In genomic region chr5:90131734-90132133, GRCh38 we compare ENCODE assay signal across 11 cellular contexts.
DNase-seq lines count a peak whose midpoint lies in the region; ATAC-seq and TF ChIP-seq lines count a peak whose summit lies in the region.
"Had no signal": no experiment of that assay in that cellular context is flagged by ENCODE, and none has a peak within 500 bp of the region (broad histone marks: within the 10 kb centered on the region; RNA-seq: fewer than 3 reads in every experiment).

No MANE protein-coding gene starts in this region.

- no peak overlapping the region for H3K4me3 Mint-ChIP-seq in activated naive CD8-positive, alpha-beta T cell treated with anti-CD3 and anti-CD28 coated beads, Interleukin-2, amount 50 U/mL, for 24 hours
- H3K4me3 Mint-ChIP-seq in activated naive CD8-positive, alpha-beta T cell treated with anti-CD3 and anti-CD28 coated beads for 36 hours, result no peak overlapping the region
- H3K4me3 Mint-ChIP-seq: activated T-cell treated with anti-CD3 and anti-CD28 coated beads, Interleukin-2, amount 50 U/mL, for 72 hours had no signal

- H3K36me3 ChIP-seq in ascending aorta (no peaks in the 10 kb centered on the region), upper lobe of right lung (no peaks in the 10 kb centered on the region), PC-9 (ENCODE audit: low read depth) (no peaks in the 10 kb centered on the region)

- no peak for ATAC-seq in activated naive CD8-positive, alpha-beta T cell treated with anti-CD3 and anti-CD28 coated beads, Interleukin-2, amount 50 U/mL, for 24 hours
- peak; percentile 72 for ATAC-seq in HG03045 (IDR thresholded peaks at IDR 0.05; ENCODE audit: unreplicated experiment)
- ATAC-seq in upper lobe of right lung, result peak; percentile 14
- ATAC-seq: activated T-cell treated with anti-CD3 and anti-CD28 coated beads, Interleukin-2, amount 50 U/mL, for 72 hours had no signal

- H3K36me3 Mint-ChIP-seq in activated naive CD8-positive, alpha-beta T cell treated with anti-CD3 and anti-CD28 coated beads, Interleukin-2, amount 50 U/mL, for 24 hours (ENCODE audit: low read depth), result no peaks in the 10 kb centered on the region
- H3K36me3 Mint-ChIP-seq in activated naive CD8-positive, alpha-beta T cell treated with anti-CD3 and anti-CD28 coated beads for 36 hours, result no peaks in the 10 kb centered on the region

- no peak overlapping the region for H3K4me2 ChIP-seq in PC-9

- no TSS peak for BruUV-seq in PC-9 (replicated peaks; lab: Mats Ljungman, UMichigan)

- POLR2A ChIA-PET in PC-9 (lab: Charles Lee; ENCODE audit: unreplicated experiment), result no interaction called here

- H3F3A ChIP-seq in PC-9 (ENCODE audit: insufficient read depth, low read depth), result no peaks in the 10 kb centered on the region

- no peak for DNase-seq in activated naive CD8-positive, alpha-beta T cell treated with anti-CD3 and anti-CD28 coated beads, Interleukin-2, amount 50 U/mL, for 24 hours
- no peak for DNase-seq in activated naive CD8-positive, alpha-beta T cell treated with anti-CD3 and anti-CD28 coated beads for 36 hours
- DNase-seq in ascending aorta (ENCODE audit: low spot score in 2 of 2) (no peak), upper lobe of right lung (no peak), UCSD-AML1 (lab: John Stamatoyannopoulos, UW; ENCODE audit: unreplicated experiment) (no peak), PC-9 (no peak), NK-92 (lab: John Stamatoyannopoulos, UW; ENCODE audit: unreplicated experiment) (no peak)
- DNase-seq: ACHN; activated T-cell treated with anti-CD3 and anti-CD28 coated beads, Interleukin-2, amount 50 U/mL, for 72 hours had no signal

- no peaks in the 10 kb centered on the region for H3K4me1 Mint-ChIP-seq in activated naive CD8-positive, alpha-beta T cell treated with anti-CD3 and anti-CD28 coated beads, Interleukin-2, amount 50 U/mL, for 24 hours
- peaks cover 3% of the 10 kb centered on the region for H3K4me1 Mint-ChIP-seq in activated naive CD8-positive, alpha-beta T cell treated with anti-CD3 and anti-CD28 coated beads for 36 hours

- H3K4me3 ChIP-seq in ascending aorta (no peak overlapping the region), upper lobe of right lung (no peak overlapping the region), PC-9 (no peak overlapping the region)

- H3K9me2 ChIP-seq in PC-9 (ENCODE audit: insufficient read depth), result no peaks in the 10 kb centered on the region

- no peak overlapping the region for H2AFZ ChIP-seq in PC-9

- no peaks in the 10 kb centered on the region for H4K20me1 ChIP-seq in PC-9 (ENCODE audit: insufficient read depth)

- H3K27me3 Mint-ChIP-seq in activated naive CD8-positive, alpha-beta T cell treated with anti-CD3 and anti-CD28 coated beads, Interleukin-2, amount 50 U/mL, for 24 hours, result no peaks in the 10 kb centered on the region
- no peaks in the 10 kb centered on the region for H3K27me3 Mint-ChIP-seq in activated naive CD8-positive, alpha-beta T cell treated with anti-CD3 and anti-CD28 coated beads for 36 hours
- H3K27me3 Mint-ChIP-seq: progenitor cell of endocrine pancreas had no signal

- H3K9me3 Mint-ChIP-seq in activated naive CD8-positive, alpha-beta T cell treated with anti-CD3 and anti-CD28 coated beads, Interleukin-2, amount 50 U/mL, for 24 hours, result no peaks in the 10 kb centered on the region
- no peaks in the 10 kb centered on the region for H3K9me3 Mint-ChIP-seq in activated naive CD8-positive, alpha-beta T cell treated with anti-CD3 and anti-CD28 coated beads for 36 hours
- H3K9me3 Mint-ChIP-seq: activated T-cell treated with anti-CD3 and anti-CD28 coated beads, Interleukin-2, amount 50 U/mL, for 72 hours had no signal

- H3K27ac Mint-ChIP-seq in activated naive CD8-positive, alpha-beta T cell treated with anti-CD3 and anti-CD28 coated beads, Interleukin-2, amount 50 U/mL, for 24 hours, result peak overlapping the region; percentile 25
- no peak overlapping the region for H3K27ac Mint-ChIP-seq in activated naive CD8-positive, alpha-beta T cell treated with anti-CD3 and anti-CD28 coated beads for 36 hours
- H3K27ac Mint-ChIP-seq: activated T-cell treated with anti-CD3 and anti-CD28 coated beads, Interleukin-2, amount 50 U/mL, for 72 hours; progenitor cell of endocrine pancreas had no signal

- intact Hi-C loops in ascending aorta (cut with DNase I) (loop anchor here (5.0 kb wide), 1 partner anchor 74 kb away; no protein-coding TSS in a partner anchor), upper lobe of right lung (cut with DNase I) (no loop called here), PC-9 (cut with micrococcal nuclease; ENCODE audit: unreplicated experiment) (no loop called here)

- H3K4me1 ChIP-seq in ascending aorta (peaks cover 14 to 40% of the 10 kb centered on the region in 2 donors), upper lobe of right lung (no peaks in the 10 kb centered on the region), PC-9 (replicated peaks; ENCODE audit: insufficient read depth) (no peaks in the 10 kb centered on the region)

- H3K27me3 ChIP-seq in ascending aorta (no peaks in the 10 kb centered on the region), upper lobe of right lung (no peaks in the 10 kb centered on the region), PC-9 (ENCODE audit: insufficient read depth, low read depth) (no peaks in the 10 kb centered on the region)

- TF ChIP-seq CTCF in ascending aorta (IDR thresholded peaks at IDR 0.05) (no peak), upper lobe of right lung (IDR thresholded peaks at IDR 0.05) (no peak), PC-9 (conservative IDR thresholded peaks at IDR 0.05) (no peak)

- peak overlapping the region; percentile 89 for H3K27ac ChIP-seq in ascending aorta
- no peak overlapping the region for H3K27ac ChIP-seq in upper lobe of right lung
- no peak overlapping the region for H3K27ac ChIP-seq in PC-9

- CTCF ChIA-PET in PC-9 (lab: Charles Lee), result no interaction called here

- H3K9me3 ChIP-seq in ascending aorta, result no peaks in the 10 kb centered on the region
- no peaks in the 10 kb centered on the region for H3K9me3 ChIP-seq in upper lobe of right lung
- H3K9me3 ChIP-seq in PC-9 (ENCODE audit: insufficient read depth, low read depth), result no peaks in the 10 kb centered on the region

- no peaks in the 10 kb centered on the region for H3K79me2 ChIP-seq in PC-9 (ENCODE audit: low read depth)

Comparison
In these comparisons a context has a peak if more than half of its experiments do, and no peak if none do; other contexts are left out.
1. H3K27ac ChIP-seq: peak in ascending aorta (2 of 2); none in upper lobe of right lung (single experiment) and PC-9 (single experiment).